In genomic region chr9:112169368-112169767, GRCh38 we compare ENCODE assay signal across 24 cellular contexts. TPM values are rescaled to one million over a fixed set of nuclear protein-coding genes. Genes with fewer than 3 reads are reported as not detected.
DNase-seq lines count a peak whose midpoint lies in the region; ATAC-seq and TF ChIP-seq lines count a peak whose summit lies in the region.
"Had no signal": no experiment of that assay in that cellular context is flagged by ENCODE, and none has a peak within 500 bp of the region (broad histone marks: within the 10 kb centered on the region; RNA-seq: fewer than 3 reads in every experiment).

No MANE protein-coding gene starts in this region.

- no peaks in the 10 kb centered on the region for H3K9me2 ChIP-seq in PC-9 (ENCODE audit: insufficient read depth)

- POLR2A ChIA-PET in PC-9 (lab: Charles Lee; ENCODE audit: unreplicated experiment): no interaction called here

- CTCF ChIA-PET in PC-9 (lab: Charles Lee): interaction anchor here (0.6 kb wide), 1 partner anchor 435 kb away, joined by 8 read pairs; no protein-coding TSS in a partner anchor

- H3K4me2 ChIP-seq in PC-9: peak overlapping the region; percentile 82

- H3K27me3 ChIP-seq in PC-9 (ENCODE audit: insufficient read depth, low read depth) (no peaks in the 10 kb centered on the region), colonic mucosa (no peaks in the 10 kb centered on the region), stomach (no peaks in the 10 kb centered on the region)
- H3K27me3 ChIP-seq: suprapubic skin had no signal

- intact Hi-C loops in PC-9 (cut with micrococcal nuclease; ENCODE audit: unreplicated experiment): loop anchor here (5.0 kb wide), 1 partner anchor 53 kb away; no protein-coding TSS in a partner anchor
- intact Hi-C loops in colonic mucosa (cut with DNase I): no loop called here
- intact Hi-C loops in stomach (cut with DNase I; ENCODE audit: low total_unique reads): no loop called here

- H4K20me1 ChIP-seq in PC-9 (ENCODE audit: insufficient read depth): no peaks in the 10 kb centered on the region

- peaks cover 30% of the 10 kb centered on the region for H3K4me1 Mint-ChIP-seq in mesothelial cell of epicardium

- H2AFZ ChIP-seq in PC-9: no peak overlapping the region

- no TSS peak for BruUV-seq in PC-9 (replicated peaks; lab: Mats Ljungman, UMichigan)

- H3F3A ChIP-seq in PC-9 (ENCODE audit: insufficient read depth, low read depth): peaks cover 58% of the 10 kb centered on the region

- H3K27ac ChIP-seq in PC-9: peak overlapping the region; percentile 98
- peak overlapping the region; percentile 86 for H3K27ac ChIP-seq in colonic mucosa
- H3K27ac ChIP-seq in stomach: peak overlapping the region; percentile 36 to 84 (median 67)

- peak overlapping the region; percentile 18 for H3K27ac Mint-ChIP-seq in mesothelial cell of epicardium
- H3K27ac Mint-ChIP-seq: activated naive CD8-positive, alpha-beta T cell treated with anti-CD3 and anti-CD28 coated beads, Interleukin-2, amount 10 ng/mL, durations not matched to agents 7 days and 5 days; activated T-helper 2 cell treated with anti-CD3 and anti-CD28 coated beads, Interferon-gamma antibody, Interleukin-2, Interleukin-4, amounts not matched to agents 10 μg/mL and 5 μg/mL and 100 μg/mL, durations not matched to agents 14 hours and 24 hours and 36 hours; CD4-positive, alpha-beta T cell had no signal

- TF ChIP-seq CTCF in PC-9 (conservative IDR thresholded peaks at IDR 0.05): no peak
- TF ChIP-seq CTCF in colonic mucosa (IDR thresholded peaks at IDR 0.05): no peak
- no peak for TF ChIP-seq CTCF in mesothelial cell of epicardium (IDR thresholded peaks at IDR 0.05; ENCODE audit: unreplicated experiment)
- TF ChIP-seq CTCF in stomach (IDR thresholded peaks at IDR 0.05): no peak

- peaks cover 8% of the 10 kb centered on the region; the same call in 1 of the 2 replicates for H3K36me3 ChIP-seq in PC-9 (ENCODE audit: low read depth)
- no peaks in the 10 kb centered on the region for H3K36me3 ChIP-seq in colonic mucosa
- no peaks in the 10 kb centered on the region for H3K36me3 ChIP-seq in stomach
- H3K36me3 ChIP-seq: suprapubic skin had no signal

- DNase-seq in PC-9 (peak; percentile 65 to 82), colonic mucosa (peak; percentile 80), mesothelial cell of epicardium (ENCODE audit: low spot score in 2 of 2, unreplicated experiment in 2 of 2) (no peak), stomach (no peak), ecto neural progenitor cell (ENCODE audit: low spot score) (no peak)
- DNase-seq: activated CD4-positive, alpha-beta T cell treated with anti-CD3 and anti-CD28 coated beads, Interleukin-2, amount 50 U/mL, for 4 hours; activated CD8-positive, alpha-beta memory T cell treated with anti-CD3 and anti-CD28 coated beads, Interleukin-2, amount 50 U/mL, for 4 hours; activated naive CD8-positive, alpha-beta T cell treated with anti-CD3 and anti-CD28 coated beads, Interleukin-2, amount 10 ng/mL, durations not matched to agents 7 days and 5 days; CD4-positive, alpha-beta T cell; DMS153; effector memory CD4-positive, alpha-beta T cell; left cardiac atrium; mesendoderm; NCI-H1048; NCI-H187 treated with DMSO at 0.1 percent for 48 hours; NCI-H345; NCI-H82; OCI-M1; T-helper 1 cell had no signal

- no peak for ATAC-seq in GM18867 (IDR thresholded peaks at IDR 0.05; ENCODE audit: unreplicated experiment)
- ATAC-seq in GM19035 (IDR thresholded peaks at IDR 0.05; ENCODE audit: unreplicated experiment): no peak
- ATAC-seq: left cardiac atrium, sciatic nerve had no signal

- no peak for TF ChIP-seq EP300 in stomach (IDR thresholded peaks at IDR 0.05)

- no peaks in the 10 kb centered on the region for H3K9me3 Mint-ChIP-seq in mesothelial cell of epicardium
- H3K9me3 Mint-ChIP-seq: activated T-helper 2 cell treated with anti-CD3 and anti-CD28 coated beads, Interferon-gamma antibody, Interleukin-2, Interleukin-4, amounts not matched to agents 10 μg/mL and 5 μg/mL and 100 μg/mL, durations not matched to agents 14 hours and 24 hours and 36 hours; CD4-positive, alpha-beta T cell had no signal

- peaks cover 74% of the 10 kb centered on the region for H3K79me2 ChIP-seq in PC-9 (ENCODE audit: low read depth)

- peaks cover 89% of the 10 kb centered on the region for H3K4me1 ChIP-seq in PC-9 (replicated peaks; ENCODE audit: insufficient read depth)
- peaks cover 17% of the 10 kb centered on the region for H3K4me1 ChIP-seq in colonic mucosa
- H3K4me1 ChIP-seq in stomach: peaks cover 22 to 69% (median 44%) of the 10 kb centered on the region in 4 donors

- H3K4me3 Mint-ChIP-seq in mesothelial cell of epicardium: no peak overlapping the region
- H3K4me3 Mint-ChIP-seq: activated naive CD8-positive, alpha-beta T cell treated with anti-CD3 and anti-CD28 coated beads, Interleukin-2, amount 10 ng/mL, durations not matched to agents 7 days and 5 days; CD4-positive, alpha-beta T cell had no signal

- H3K36me3 Mint-ChIP-seq in mesothelial cell of epicardium: peaks cover 3% of the 10 kb centered on the region

- no peaks in the 10 kb centered on the region for H3K27me3 Mint-ChIP-seq in mesothelial cell of epicardium (ENCODE audit: low read depth)
- H3K27me3 Mint-ChIP-seq: activated naive CD8-positive, alpha-beta T cell treated with anti-CD3 and anti-CD28 coated beads, Interleukin-2, amount 10 ng/mL, durations not matched to agents 7 days and 5 days; CD4-positive, alpha-beta T cell had no signal

- H3K9ac ChIP-seq in colonic mucosa (ENCODE audit: low read depth in 2 of 2, low read length in 2 of 2): peak overlapping the region in 1 of 2 donors; percentile 81

- H3K9me3 ChIP-seq in PC-9 (ENCODE audit: insufficient read depth, low read depth): no peaks in the 10 kb centered on the region
- H3K9me3 ChIP-seq in colonic mucosa: no peaks in the 10 kb centered on the region
- H3K9me3 ChIP-seq in stomach: no peaks in the 10 kb centered on the region
- H3K9me3 ChIP-seq: suprapubic skin had no signal

- TF ChIP-seq POLR2A in stomach (IDR thresholded peaks at IDR 0.05): no peak

- peak overlapping the region; percentile 44; the same call in 1 of the 2 replicates for H3K4me3 ChIP-seq in PC-9
- no peak overlapping the region for H3K4me3 ChIP-seq in colonic mucosa
- no peak overlapping the region for H3K4me3 ChIP-seq in stomach
- H3K4me3 ChIP-seq: suprapubic skin had no signal

- 39 to 80% (median 54%) methylated on average over 6 of the region's 6 CpGs for WGBS in stomach, 5 donors

RNA-seq across cellular contexts. Expression of gene SUSD1, which starts 5.7 kb away (rescaled TPM):
- total RNA-seq in PC-9 (2021) (16.5 and 23.2 TPM in 2 replicates), colonic mucosa (10 to 100 TPM; 23.3 to 25.1 TPM), mesothelial cell of epicardium (24.1 to 26.0 TPM (median 25.8 TPM) in 3 replicates), stomach (10 to 100 TPM; 16.9 to 50.4 (median 29.9) TPM)
- polyA plus RNA-seq in stomach: 1 to 10 TPM; 1.6 to 6.3 (median 1.7) TPM

Comparison
In these comparisons a context has a peak if more than half of its experiments do, and no peak if none do; other contexts are left out.
1. DNase-seq: peak in PC-9 (2 of 2) and colonic mucosa (single experiment); none in mesothelial cell of epicardium (0 of 2), stomach (single experiment) and ecto neural progenitor cell (single experiment).
2. Peak in every context shown above with its lines, with median percentiles within 50 percentile points of each other: H3K27ac ChIP-seq.